ENCODE assay signal across 8 cellular contexts in genomic region chr3:157160652-157161480, GRCh38. TPM values are rescaled to one million over a fixed set of nuclear protein-coding genes. Genes with fewer than 3 reads are reported as not detected.
DNase-seq lines count a peak whose midpoint lies in the region; ATAC-seq, FAIRE-seq and TF ChIP-seq lines count a peak whose summit lies in the region.

No MANE protein-coding gene starts in this region.

- H3K36me3 ChIP-seq in GM06990 (ENCODE audit: control insufficient read depth, insufficient read depth, low read length) (peaks cover 5% of the 10 kb centered on the region), KMS-11 (ENCODE audit: insufficient read depth) (peaks cover 27% of the 10 kb centered on the region), K562 (ENCODE audit: control insufficient read depth, insufficient read depth, low read length) (peaks cover 34% of the 10 kb centered on the region), skeletal muscle tissue (ENCODE audit: control insufficient read depth in 3 of 3, insufficient read depth in 3 of 3, low read length in 3 of 3) (peaks cover 16 to 26% (median 16%) of the 10 kb centered on the region in 3 donors)

- TF ChIP-seq CTCF in GM06990 (IDR thresholded peaks at IDR 0.05; ENCODE audit: insufficient read depth, low read length, poor library complexity, severe bottlenecking) (no peak), KMS-11 (conservative IDR thresholded peaks at IDR 0.05; ENCODE audit: low read depth, low read length) (no peak; the same call in 1 of the 2 replicates), K562 (IDR thresholded peaks at IDR 0.05 in 2 of 3, conservative IDR thresholded peaks at IDR 0.05 in 1 of 3; ENCODE audit: insufficient read depth in 2 of 3, low read depth in 1 of 3, low read length in 3 of 3) (0 out of 6 replicates have a peak, but pooled peaks of 1 of the 3 experiments have one; percentile 2)

- H3K9me3 ChIP-seq in K562 (replicated peaks; ENCODE audit: control insufficient read depth, insufficient read depth, low read depth, low read length) = no peaks in the 10 kb centered on the region
- no peaks in the 10 kb centered on the region for H3K9me3 ChIP-seq in iPS-18c (ENCODE audit: control insufficient read depth, insufficient read depth, low read length)
- no peaks in the 10 kb centered on the region for H3K9me3 ChIP-seq in skeletal muscle tissue (ENCODE audit: control insufficient read depth in 3 of 3, low read length in 3 of 3)

- peaks cover 56% of the 10 kb centered on the region for H3K79me2 ChIP-seq in KMS-11 (ENCODE audit: insufficient read depth, low read depth)
- H3K79me2 ChIP-seq in K562 (ENCODE audit: control insufficient read depth, insufficient read depth, low read length) = peaks cover 54% of the 10 kb centered on the region

- TSS peak; percentile 97 for BruUV-seq in K562 (replicated peaks; lab: Mats Ljungman, UMichigan)

- intact Hi-C loops in K562 (cut with micrococcal nuclease) = loop anchor here (1.0 to 2.0 kb wide), 3 partner anchors 14 to 78 kb away; no protein-coding TSS in a partner anchor

- no peak for TF ChIP-seq RAD21 in K562 (CRISPR knock-in tag; conservative IDR thresholded peaks at IDR 0.05 in 1 of 2, IDR thresholded peaks at IDR 0.05 in 1 of 2)

- H4K20me1 ChIP-seq in KMS-11 (ENCODE audit: insufficient read depth) (peaks cover 33% of the 10 kb centered on the region), K562 (replicated peaks; ENCODE audit: control insufficient read depth, insufficient read depth, low read length) (peaks cover 28% of the 10 kb centered on the region)

- no peak for TF ChIP-seq POLR2A in K562 (conservative IDR thresholded peaks at IDR 0.05)

- H2AFZ ChIP-seq in KMS-11 (ENCODE audit: low read depth) (peak overlapping the region; percentile 48), K562 (ENCODE audit: low read depth, low read length) (peak overlapping the region; percentile 75)

- in situ Hi-C loops in K562 (cut with MboI) = no loop called here

- peak; percentile 53 for ATAC-seq in K562

- H3K4me3 ChIP-seq in GM06990 (replicated peaks; ENCODE audit: low read depth, low read length) = peak overlapping the region; percentile 97
- peak overlapping the region; percentile 95 for H3K4me3 ChIP-seq in KMS-11 (IDR thresholded peaks at IDR 0.05; ENCODE audit: insufficient read depth, low read depth, low read length)
- H3K4me3 ChIP-seq in K562 = peak overlapping the region; percentile 91
- H3K4me3 ChIP-seq in iPS-18c (ENCODE audit: insufficient read depth, low read depth, low read length) = peak overlapping the region; percentile 99
- H3K4me3 ChIP-seq in skeletal muscle tissue (ENCODE audit: low read length in 3 of 3) = peak overlapping the region; percentile 96 to 99 (median 99)

- H3K4me1 ChIP-seq in KMS-11 (ENCODE audit: low read depth, poor library complexity, severe bottlenecking) = peaks cover 61% of the 10 kb centered on the region
- H3K4me1 ChIP-seq in K562 (replicated peaks in 1 of 2; ENCODE audit: control insufficient read depth in 2 of 2, insufficient read depth in 2 of 2, low read length in 2 of 2) = peaks cover 11 to 14% of the 10 kb centered on the region in 2 experiments; a peak in 4 of 5 replicates
- H3K4me1 ChIP-seq in skeletal muscle tissue (ENCODE audit: control insufficient read depth in 3 of 3, insufficient read depth in 3 of 3, low read length in 3 of 3) = peaks cover 24 to 32% (median 32%) of the 10 kb centered on the region in 3 donors

- WGBS in K562 (ENCODE audit: insufficient coverage, low coverage, missing lambda C conversion rate) = 10% methylated on average over 22 of the region's 22 CpGs

- H3K9ac ChIP-seq in KMS-11 (peak overlapping the region; percentile 97), K562 (ENCODE audit: insufficient read depth in 1 of 2, low read depth in 2 of 2, low read length in 2 of 2) (peak overlapping the region; percentile 89 to 98), skeletal muscle tissue (ENCODE audit: low read depth in 1 of 3, low read length in 3 of 3) (peak overlapping the region; percentile 100)

- no peak for TF ChIP-seq EP300 in K562 (IDR thresholded peaks at IDR 0.05; ENCODE audit: low read length)

- FAIRE-seq in K562 (lab: Jason Lieb, UNC) = no peak

- POLR2A ChIA-PET in K562 (lab: Yijun Ruan, JAX) = interaction anchor here (0.6 to 6.0 kb wide), 24 partner anchors 8 to 778 kb away, joined by 3 to 272 read pairs (median 6); partner anchors contain the start of gene SSR3

- H3K9me1 ChIP-seq in K562 (ENCODE audit: control insufficient read depth, insufficient read depth, low read length) = no peaks in the 10 kb centered on the region

- no peaks in the 10 kb centered on the region for H3K27me3 ChIP-seq in GM06990 (replicated peaks; ENCODE audit: control insufficient read depth, insufficient read depth, low read length)
- no peaks in the 10 kb centered on the region for H3K27me3 ChIP-seq in KMS-11 (ENCODE audit: insufficient read depth, low read depth)
- H3K27me3 ChIP-seq in K562 (ENCODE audit: control insufficient read depth in 2 of 2, insufficient read depth in 2 of 2, low read length in 2 of 2) = no peaks in the 10 kb centered on the region
- H3K27me3 ChIP-seq in skeletal muscle tissue (ENCODE audit: control insufficient read depth in 3 of 3, insufficient read depth in 3 of 3, low read length in 3 of 3) = no peaks in the 10 kb centered on the region

- H3K4me2 ChIP-seq in KMS-11 (peak overlapping the region; percentile 98), K562 (ENCODE audit: insufficient read depth, low read length) (peak overlapping the region; percentile 91)

- peak overlapping the region; percentile 99 for H3K27ac ChIP-seq in KMS-11
- H3K27ac ChIP-seq in K562 (ENCODE audit: extremely low read depth, low read depth, low read length) = peak overlapping the region; percentile 96
- H3K27ac ChIP-seq in skeletal muscle tissue (ENCODE audit: low read depth, low read length) = peak overlapping the region; percentile 100

- CTCF ChIA-PET in K562 (lab: Yijun Ruan, JAX; ENCODE audit: low intra/inter-chr PET ratio) = interaction anchor here (1.9 kb wide), 1 partner anchor 14 kb away, joined by 8 read pairs; no protein-coding TSS in a partner anchor

- DNase-seq in GM06990 (ENCODE audit: extremely low read depth, insufficient read length) = no peak
- peak; percentile 85 for DNase-seq in GOT3 (lab: John Stamatoyannopoulos, UW)
- DNase-seq in SK-N-DZ (ENCODE audit: low spot score) = peak; percentile 67
- peak in 3 of 4 experiments; percentile 24 to 71 (median 52) for DNase-seq in K562 (ENCODE audit: extremely low read depth in 1 of 4, low spot score in 3 of 4)
- no peak for DNase-seq in superior temporal gyrus (ENCODE audit: extremely low spot score)

TF ChIP-seq in K562, 482 proteins besides CTCF, POLR2A, EP300 and RAD21 (continues in another document):
- TF ChIP-seq SIN3A (IDR thresholded peaks at IDR 0.05; ENCODE audit: borderline replicate concordance in 2 of 2, control insufficient read depth in 1 of 2, low read depth in 2 of 2, low read length in 2 of 2) (0 out of 4 replicates have a peak, but pooled peaks of 1 of the 2 experiments have one; percentile 1), SIRT6 (IDR thresholded peaks at IDR 0.05; ENCODE audit: low read depth, low read length) (no peak), ZC3H4 (CRISPR knock-in tag; IDR thresholded peaks at IDR 0.05; ENCODE audit: borderline replicate concordance) (peak; percentile 39), IRF1 (CRISPR knock-in tag; IDR thresholded peaks at IDR 0.05; ENCODE audit: borderline replicate concordance) (peak; percentile 29; the same call in 1 of the 2 replicates)

RNA-seq across cellular contexts. Expression of gene CCNL1, which starts 0.9 kb away (rescaled TPM):
- polyA plus RNA-seq in SK-N-DZ (2014; cell fraction: cytosol; rRNA removed) = 53.4 and 66.9 TPM in 2 replicates
- polyA plus RNA-seq in SK-N-DZ (2014; cell fraction: nucleus; rRNA removed) = 510 and 632 TPM in 2 replicates
- 412 and 933 TPM in 2 replicates for total RNA-seq in K562 (2011; cell fraction: chromatin; rRNA removed; ENCODE audit: low replicate concordance)
- 305 and 368 TPM in 2 replicates for total RNA-seq in K562 (2011; cell fraction: nucleolus; rRNA removed)
- total RNA-seq in K562 (2011; cell fraction: nucleoplasm; rRNA removed) = 399 and 401 TPM in 2 replicates
- 132 and 172 TPM in 2 replicates for total RNA-seq in K562 (2014; rRNA removed)
- 124 and 133 TPM in 2 replicates for total RNA-seq in K562 (2014; rRNA removed; fragmentation: Illumina TruSeq; extraction: Trizol)
- total RNA-seq in K562 (2015; rRNA removed; fragmentation: Illumina TruSeq; extraction: Trizol) = 153 and 161 TPM in 2 replicates
- total RNA-seq in K562 (2021) = 112 and 126 TPM in 2 replicates
- polyA plus RNA-seq in K562 (2011; rRNA removed) = 186 and 201 TPM in 2 replicates
- polyA plus RNA-seq in K562 (2011; cell fraction: cytosol; rRNA removed) = 57.8 and 58.8 TPM in 2 replicates
- 1,501 and 1,632 TPM in 2 replicates for polyA plus RNA-seq in K562 (2011; cell fraction: nucleus; rRNA removed)
- 70.5 and 112 TPM in 2 replicates for polyA plus RNA-seq in K562 (2012)
- polyA plus RNA-seq in K562 (2014; fragmentation: Illumina TruSeq; extraction: Trizol) = 77.7 and 107 TPM in 2 replicates
- 10 to 100 TPM; 16.1 to 32.4 TPM for polyA plus RNA-seq in K562 (2014; fragmentation: Nextera tagmentation; extraction: Ambion mirVana)
- 134 and 154 TPM in 2 replicates for polyA plus RNA-seq in K562 (2014; rRNA removed)
- 210 and 248 TPM in 2 replicates for polyA minus RNA-seq in K562 (2011; rRNA and poly(A)+ RNA removed)
- polyA minus RNA-seq in K562 (2011; cell fraction: cytosol; rRNA and poly(A)+ RNA removed) = 78.9 and 112 TPM in 2 replicates
- 962 and 1,250 TPM in 2 replicates for polyA minus RNA-seq in K562 (2011; cell fraction: nucleus; rRNA and poly(A)+ RNA removed)
- total RNA-seq in skeletal muscle tissue = 52.7 TPM

Comparison
In these comparisons a context has a peak if more than half of its experiments do, and no peak if none do; other contexts are left out.
1. DNase-seq: peak in GOT3 (single experiment), SK-N-DZ (single experiment) and K562 (3 of 4); none in GM06990 (single experiment) and superior temporal gyrus (single experiment).
2. Peak in every context shown above with its lines, with median percentiles within 50 percentile points of each other: H3K4me3 ChIP-seq, H3K27ac ChIP-seq and H3K9ac ChIP-seq.